In the genomic region with DNA sequence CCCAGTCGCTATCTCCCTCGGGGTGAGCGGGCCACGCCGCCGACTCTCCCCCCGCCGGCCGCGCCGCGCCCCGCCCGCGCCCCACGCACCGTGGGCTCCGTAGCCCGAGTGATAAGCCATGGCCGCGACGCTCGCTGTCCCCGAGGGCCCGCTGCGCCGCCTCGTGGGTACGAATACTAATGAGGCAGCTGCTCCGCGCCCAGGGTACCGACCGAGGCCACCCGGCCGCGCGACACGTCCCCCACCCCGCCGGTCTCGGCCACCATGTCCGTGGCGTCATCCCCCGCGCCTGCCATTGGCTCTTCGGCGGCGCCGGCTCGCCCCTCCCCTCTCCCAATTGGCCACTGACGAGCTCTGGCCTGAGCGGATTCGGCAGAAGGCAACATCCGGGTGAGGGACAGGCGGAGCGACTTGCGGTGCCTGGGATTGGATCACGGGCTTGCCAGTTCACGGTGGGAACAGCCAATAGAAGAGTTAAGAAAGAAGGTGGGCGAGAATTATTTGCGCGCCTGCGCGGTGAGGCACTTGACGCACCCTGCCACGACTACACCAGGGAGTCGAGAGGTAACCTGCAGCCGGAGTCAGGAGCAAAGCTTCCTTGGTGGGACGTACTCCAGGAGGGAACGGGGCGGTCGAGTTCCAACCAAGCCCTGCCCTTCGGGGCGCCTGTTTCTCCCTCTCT, we compare ENCODE assay signal across 8 cellular contexts. TPM values are rescaled to one million over a fixed set of nuclear protein-coding genes. Genes with fewer than 3 reads are reported as not detected.
DNase-seq lines count a peak whose midpoint lies in the region; ATAC-seq and TF ChIP-seq lines count a peak whose summit lies in the region.

A gene with protein sequence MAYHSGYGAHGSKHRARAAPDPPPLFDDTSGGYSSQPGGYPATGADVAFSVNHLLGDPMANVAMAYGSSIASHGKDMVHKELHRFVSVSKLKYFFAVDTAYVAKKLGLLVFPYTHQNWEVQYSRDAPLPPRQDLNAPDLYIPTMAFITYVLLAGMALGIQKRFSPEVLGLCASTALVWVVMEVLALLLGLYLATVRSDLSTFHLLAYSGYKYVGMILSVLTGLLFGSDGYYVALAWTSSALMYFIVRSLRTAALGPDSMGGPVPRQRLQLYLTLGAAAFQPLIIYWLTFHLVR (minus strand): TSS at position 278 of the 682 bp plus-strand sequence. CDS start 158 bp downstream, at position 120.

- under 1% methylated on average over 41 of the region's 74 CpGs for WGBS in SK-N-SH (ENCODE audit: low lambda C conversion rate)
- WGBS in gastroesophageal sphincter (ENCODE audit: low coverage in 1 of 2), 2 donors: 1% methylated on average over 15 of the region's 74 CpGs; no CpG with 5 or more reads in 1 of the 2 donors

- H3K79me2 ChIP-seq in SK-N-SH (ENCODE audit: insufficient read depth): peaks cover 37% of the 10 kb centered on the region; the same call in 1 of the 2 replicates

- H4K20me1 ChIP-seq in SK-N-SH (ENCODE audit: insufficient read depth): 0 out of 2 replicates have a peak, but pooled peaks cover 2% of the 10 kb centered on the region

- POLR2A ChIA-PET in SK-N-SH (lab: Yijun Ruan, JAX): interaction anchor here (0.6 to 4.2 kb wide), 14 partner anchors 8 to 239 kb away, joined by 3 to 19 read pairs (median 4); a partner anchor contains a TSS

- DNase-seq in GM04504 (ENCODE audit: low read depth) (peak; percentile 99), NCI-H1048 (lab: John Stamatoyannopoulos, UW) (peak; percentile 98), SK-N-SH (peak; percentile 98), substantia nigra (lab: John Stamatoyannopoulos, UW) (peak; percentile 87 to 100 (median 99))
- DNase-seq in activated naive CD4-positive, alpha-beta T cell treated with anti-CD3 and anti-CD28 coated beads, Interleukin-2, amount 50 U/mL, for 16 hours: peak; percentile 99

- ATAC-seq in HG02571 (IDR thresholded peaks at IDR 0.05; ENCODE audit: unreplicated experiment) (peak; percentile 89), gastroesophageal sphincter (peak; percentile 97)

- H3K27ac ChIP-seq in SK-N-SH (ENCODE audit: low read depth in 2 of 2, low read length in 1 of 2): peak within 1 kb of the TSS; percentile 93 to 97
- H3K27ac ChIP-seq in gastroesophageal sphincter: peak within 1 kb of the TSS; percentile 90 to 98 (median 96)
- peak within 1 kb of the TSS; percentile 65 for H3K27ac ChIP-seq in neutrophil
- H3K27ac ChIP-seq in substantia nigra (ENCODE audit: low read depth, low read length, poor library complexity, severe bottlenecking): peak within 1 kb of the TSS; percentile 100

- H3K4me3 ChIP-seq in SK-N-SH (ENCODE audit: low read depth in 2 of 2, low read length in 1 of 2): peak within 1 kb of the TSS; percentile 88 to 90
- peak within 1 kb of the TSS; percentile 70 to 96 for H3K4me3 ChIP-seq in gastroesophageal sphincter
- H3K4me3 ChIP-seq in neutrophil (ENCODE audit: low read depth in 1 of 2, low read length in 1 of 2): peak within 1 kb of the TSS; percentile 69 to 86

- H3K36me3 ChIP-seq in SK-N-SH (replicated peaks in 1 of 2; ENCODE audit: control insufficient read depth in 1 of 2, insufficient read depth in 2 of 2, low read length in 1 of 2) (peaks cover 0 to 24% of the 10 kb centered on the region in 2 experiments), gastroesophageal sphincter (peaks cover 0 to 27% of the 10 kb centered on the region in 2 donors), neutrophil (no peaks in the 10 kb centered on the region)

- peaks cover 9% of the 10 kb centered on the region for H3F3A ChIP-seq in SK-N-SH (replicated peaks; ENCODE audit: insufficient read depth)

- peak; percentile 96 for TF ChIP-seq POLR2A in gastroesophageal sphincter (IDR thresholded peaks at IDR 0.05)

- H3K9me3 ChIP-seq in SK-N-SH: no peaks in the 10 kb centered on the region
- no peaks in the 10 kb centered on the region for H3K9me3 ChIP-seq in gastroesophageal sphincter
- H3K9me3 ChIP-seq in neutrophil: no peaks in the 10 kb centered on the region

- CTCF ChIA-PET in SK-N-SH (lab: Yijun Ruan, JAX): interaction anchor here (0.6 to 6.2 kb wide), 10 partner anchors 11 to 141 kb away, joined by 3 to 63 read pairs (median 3); a partner anchor contains a TSS

- H3K9me2 ChIP-seq in SK-N-SH: no peaks in the 10 kb centered on the region

- H3K4me1 ChIP-seq in SK-N-SH (ENCODE audit: control insufficient read depth in 1 of 2, insufficient read depth in 2 of 2, low read depth in 1 of 2, low read length in 1 of 2): peaks cover 7 to 36% of the 10 kb centered on the region in 2 experiments; a peak in 2 of 4 replicates
- H3K4me1 ChIP-seq in gastroesophageal sphincter: peaks cover 0 to 60% (median 12%) of the 10 kb centered on the region in 3 donors
- peaks cover 20 to 24% of the 10 kb centered on the region in 2 experiments for H3K4me1 ChIP-seq in neutrophil (ENCODE audit: control insufficient read depth in 1 of 2, insufficient read depth in 1 of 2, low read depth in 1 of 2, low read length in 1 of 2)

- peak within 1 kb of the TSS; percentile 86 for H3K9ac ChIP-seq in SK-N-SH

- TF ChIP-seq CTCF in SK-N-SH (IDR thresholded peaks at IDR 0.05): no peak
- peak in 1 of 4 experiments; percentile 16 for TF ChIP-seq CTCF in gastroesophageal sphincter (IDR thresholded peaks at IDR 0.05)
- peak; percentile 54 for TF ChIP-seq CTCF in neutrophil (IDR thresholded peaks at IDR 0.05)

- peak within 1 kb of the TSS; percentile 55; the same call in 1 of the 2 replicates for H2AFZ ChIP-seq in SK-N-SH (ENCODE audit: low read depth)

- H3K27me3 ChIP-seq in SK-N-SH (ENCODE audit: insufficient read depth) (no peaks in the 10 kb centered on the region), gastroesophageal sphincter (peaks cover 30% of the 10 kb centered on the region), neutrophil (peaks cover 47% of the 10 kb centered on the region)

- TF ChIP-seq EP300 in SK-N-SH (IDR thresholded peaks at IDR 0.05; ENCODE audit: borderline replicate concordance in 1 of 2, low read depth in 1 of 2, low read length in 1 of 2) (no peak), gastroesophageal sphincter (IDR thresholded peaks at IDR 0.05) (no peak)

- H3K4me2 ChIP-seq in SK-N-SH: peak within 1 kb of the TSS; percentile 99

- no peak for TF ChIP-seq RAD21 in SK-N-SH (IDR thresholded peaks at IDR 0.05; ENCODE audit: low read length)

TF ChIP-seq in SK-N-SH, 30 proteins besides CTCF, POLR2A, EP300 and RAD21 (continues in another document):
- TF ChIP-seq RCOR1 (IDR thresholded peaks at IDR 0.05; ENCODE audit: low read length) (no peak), RXRA (IDR thresholded peaks at IDR 0.05; ENCODE audit: borderline replicate concordance, low read depth) (no peak), YY1 (IDR thresholded peaks at IDR 0.05; ENCODE audit: low read depth) (peak; percentile 86), FOSL2 (IDR thresholded peaks at IDR 0.05; ENCODE audit: borderline replicate concordance, low read depth) (no peak), TCF12 (IDR thresholded peaks at IDR 0.05) (no peak), FOXM1 (IDR thresholded peaks at IDR 0.05; ENCODE audit: low read depth) (no peak), NRF1 (IDR thresholded peaks at IDR 0.05; ENCODE audit: low read depth, low read length) (peak; percentile 78), MEF2A (IDR thresholded peaks at IDR 0.05; ENCODE audit: borderline replicate concordance, low read depth) (no peak), GATA2 (CRISPR knock-in tag; IDR thresholded peaks at IDR 0.05) (no peak), TEAD4 (IDR thresholded peaks at IDR 0.05; ENCODE audit: borderline replicate concordance, insufficient read depth) (no peak), EZH2phosphoT487 (IDR thresholded peaks at IDR 0.05; ENCODE audit: borderline replicate concordance, low read depth) (no peak), MXI1 (IDR thresholded peaks at IDR 0.05; ENCODE audit: low read depth, low read length) (peak; percentile 67; the same call in 1 of the 2 replicates), NFIC (IDR thresholded peaks at IDR 0.05; ENCODE audit: borderline replicate concordance) (no peak), SIN3A (IDR thresholded peaks at IDR 0.05; ENCODE audit: borderline replicate concordance, low read depth, low read length) (no peak), FOXJ3 (CRISPR knock-in tag; IDR thresholded peaks at IDR 0.05) (no peak), POLR2AphosphoS5 (IDR thresholded peaks at IDR 0.05; ENCODE audit: low read depth, low read length) (peak; percentile 59), SMC3 (IDR thresholded peaks at IDR 0.05; ENCODE audit: low read depth, low read length) (no peak), TAF1 (IDR thresholded peaks at IDR 0.05; ENCODE audit: borderline replicate concordance, low read depth, low read length) (peak; percentile 78), ELF1 (IDR thresholded peaks at IDR 0.05) (peak; percentile 69), GABPA (IDR thresholded peaks at IDR 0.05; ENCODE audit: low read depth) (peak; percentile 80), JUND (IDR thresholded peaks at IDR 0.05) (no peak)
- TF ChIP-seq, protein P1, sequence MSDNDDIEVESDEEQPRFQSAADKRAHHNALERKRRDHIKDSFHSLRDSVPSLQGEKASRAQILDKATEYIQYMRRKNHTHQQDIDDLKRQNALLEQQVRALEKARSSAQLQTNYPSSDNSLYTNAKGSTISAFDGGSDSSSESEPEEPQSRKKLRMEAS (IDR thresholded peaks at IDR 0.05; ENCODE audit: low read depth): peak; percentile 58
- TF ChIP-seq, protein P2, sequence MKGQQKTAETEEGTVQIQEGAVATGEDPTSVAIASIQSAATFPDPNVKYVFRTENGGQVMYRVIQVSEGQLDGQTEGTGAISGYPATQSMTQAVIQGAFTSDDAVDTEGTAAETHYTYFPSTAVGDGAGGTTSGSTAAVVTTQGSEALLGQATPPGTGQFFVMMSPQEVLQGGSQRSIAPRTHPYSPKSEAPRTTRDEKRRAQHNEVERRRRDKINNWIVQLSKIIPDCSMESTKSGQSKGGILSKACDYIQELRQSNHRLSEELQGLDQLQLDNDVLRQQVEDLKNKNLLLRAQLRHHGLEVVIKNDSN (IDR thresholded peaks at IDR 0.05; ENCODE audit: borderline replicate concordance, low read depth): no peak
- TF ChIP-seq, protein P3, sequence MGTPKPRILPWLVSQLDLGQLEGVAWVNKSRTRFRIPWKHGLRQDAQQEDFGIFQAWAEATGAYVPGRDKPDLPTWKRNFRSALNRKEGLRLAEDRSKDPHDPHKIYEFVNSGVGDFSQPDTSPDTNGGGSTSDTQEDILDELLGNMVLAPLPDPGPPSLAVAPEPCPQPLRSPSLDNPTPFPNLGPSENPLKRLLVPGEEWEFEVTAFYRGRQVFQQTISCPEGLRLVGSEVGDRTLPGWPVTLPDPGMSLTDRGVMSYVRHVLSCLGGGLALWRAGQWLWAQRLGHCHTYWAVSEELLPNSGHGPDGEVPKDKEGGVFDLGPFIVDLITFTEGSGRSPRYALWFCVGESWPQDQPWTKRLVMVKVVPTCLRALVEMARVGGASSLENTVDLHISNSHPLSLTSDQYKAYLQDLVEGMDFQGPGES (IDR thresholded peaks at IDR 0.05; ENCODE audit: low read depth, low read length): peak; percentile 88

RNA-seq across cellular contexts. Expression of the gene that starts here (rescaled TPM):
- polyA plus RNA-seq in SK-N-SH (2012; rRNA removed): 115 and 123 TPM in 2 replicates
- 49.5 and 87.8 TPM in 2 replicates for polyA plus RNA-seq in SK-N-SH (2012; cell fraction: cytosol; rRNA removed)
- 159 and 164 TPM in 2 replicates for polyA plus RNA-seq in SK-N-SH (2012; cell fraction: nucleus; rRNA removed)
- total RNA-seq in gastroesophageal sphincter: 10 to 100 TPM; 39.4 to 79.3 (median 64.5) TPM

Comparison
In these comparisons a context has a peak if more than half of its experiments do, and no peak if none do; other contexts are left out.
1. Peak in every context shown above with its lines: DNase-seq, ATAC-seq, H3K4me3 ChIP-seq and H3K27ac ChIP-seq.